10 cellular contexts compared by ENCODE assay signal in the genomic region with DNA sequence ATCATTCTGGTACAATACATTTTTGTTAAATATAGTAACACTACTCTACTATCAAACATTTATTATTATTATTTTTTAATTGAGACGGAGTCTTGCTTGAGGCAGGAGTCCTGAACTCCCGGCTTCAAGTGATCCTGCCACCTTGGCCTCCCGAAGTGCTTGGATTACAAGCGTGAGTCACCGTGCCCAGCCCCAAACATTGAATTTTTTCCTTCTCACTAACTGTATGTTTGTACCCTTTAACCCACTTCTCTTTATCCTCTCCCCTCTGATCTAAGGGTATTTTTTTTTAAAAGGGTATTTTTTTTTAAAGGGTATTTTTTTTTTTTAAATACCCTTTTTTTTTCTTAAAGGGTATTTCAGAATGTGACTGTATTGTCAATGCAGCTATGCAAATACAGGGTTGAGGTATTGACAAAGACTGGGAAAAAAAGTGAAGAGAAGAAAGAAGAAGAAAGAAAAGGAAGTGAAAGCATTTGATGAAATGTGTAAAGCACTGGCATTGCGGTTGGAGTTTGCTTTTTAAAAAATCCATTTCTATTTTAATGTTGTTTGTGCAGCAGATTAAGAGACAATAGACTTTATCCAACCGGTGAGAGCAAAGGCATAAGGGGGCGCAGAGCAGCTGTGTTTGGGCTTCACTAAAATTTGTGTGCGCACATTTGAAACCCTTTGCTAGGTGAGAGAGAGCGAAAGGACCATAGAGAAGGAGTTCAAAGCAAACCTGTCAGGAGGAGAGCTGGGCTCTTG. TPM values are rescaled to one million over a fixed set of nuclear protein-coding genes. Genes with fewer than 3 reads are reported as not detected.
DNase-seq lines count a peak whose midpoint lies in the region; ATAC-seq, FAIRE-seq and TF ChIP-seq lines count a peak whose summit lies in the region.
"Had no signal": no experiment of that assay in that cellular context is flagged by ENCODE, and none has a peak within 500 bp of the region (broad histone marks: within the 10 kb centered on the region; RNA-seq: fewer than 3 reads in every experiment).

No MANE protein-coding gene starts in this region.

- H3K9me3 ChIP-seq in lower lobe of right lung (no peaks in the 10 kb centered on the region), kidney (ENCODE audit: control insufficient read depth in 1 of 2, low read length in 2 of 2) (peaks cover 0 to 3% of the 10 kb centered on the region in 2 donors), tibial artery (no peaks in the 10 kb centered on the region)

- H3K36me3 ChIP-seq in lower lobe of right lung (no peaks in the 10 kb centered on the region), kidney (ENCODE audit: control insufficient read depth in 1 of 2, insufficient read depth in 2 of 2, low read length in 2 of 2) (no peaks in the 10 kb centered on the region), tibial artery (no peaks in the 10 kb centered on the region)

- no peak overlapping the region for H3K9ac ChIP-seq in kidney (ENCODE audit: low read length in 2 of 2)

- TF ChIP-seq CTCF in lower lobe of right lung (IDR thresholded peaks at IDR 0.05), result no peak
- TF ChIP-seq CTCF in kidney (IDR thresholded peaks at IDR 0.05; ENCODE audit: borderline replicate concordance, extremely low read depth, insufficient read depth), result no peak
- TF ChIP-seq CTCF in tibial artery (IDR thresholded peaks at IDR 0.05), result no peak

- no peaks in the 10 kb centered on the region for H3K4me1 ChIP-seq in lower lobe of right lung
- no peaks in the 10 kb centered on the region for H3K4me1 ChIP-seq in kidney (ENCODE audit: control insufficient read depth in 1 of 2, insufficient read depth in 1 of 2, low read depth in 1 of 2, low read length in 2 of 2)
- H3K4me1 ChIP-seq in tibial artery, result no peaks in the 10 kb centered on the region

- H3K27me3 ChIP-seq in lower lobe of right lung (ENCODE audit: low read depth) (no peaks in the 10 kb centered on the region), tibial artery (no peaks in the 10 kb centered on the region)

- DNase-seq in NCI-H146 (lab: John Stamatoyannopoulos, UW) (peak; percentile 62), lower lobe of right lung (no peak), nucleus accumbens (lab: John Stamatoyannopoulos, UW) (no peak), kidney (no peak), tibial artery (no peak)
- no peak for DNase-seq in activated T-cell treated with anti-CD3 and anti-CD28 coated beads, Interleukin-2, amount 50 U/mL, for 48 hours
- DNase-seq: stimulated activated CD4-positive, alpha-beta T cell treated with anti-CD3 and anti-CD28 coated beads, Interleukin-1b, Interleukin-23, amount 100 ng/mL, for 48 hours had no signal

- H3K4me3 ChIP-seq in lower lobe of right lung (no peak overlapping the region), kidney (ENCODE audit: low read length in 2 of 2) (no peak overlapping the region), tibial artery (no peak overlapping the region)

- intact Hi-C loops in lower lobe of right lung (cut with DNase I), result no loop called here
- intact Hi-C loops in kidney (cut with DNase I), result no loop called here
- intact Hi-C loops in tibial artery (cut with DNase I; ENCODE audit: low total_unique reads), result no loop called here

- ATAC-seq in GM18519 (IDR thresholded peaks at IDR 0.05; ENCODE audit: low FRiP score, unreplicated experiment) (peak; percentile 82), HG02610 (IDR thresholded peaks at IDR 0.05; ENCODE audit: unreplicated experiment) (peak; percentile 71), lower lobe of right lung (peak; percentile 39 to 70)

- H3K27ac ChIP-seq in lower lobe of right lung (no peak overlapping the region), kidney (ENCODE audit: low read depth in 2 of 2, low read length in 2 of 2) (no peak overlapping the region), tibial artery (no peak overlapping the region)

- no peak for FAIRE-seq in kidney (lab: Jason Lieb, UNC)

RNA-seq across cellular contexts. Expression of a gene that starts 42.3 kb away (rescaled TPM):
- 11.8 TPM for total RNA-seq in lower lobe of right lung
- 5.8 TPM for total RNA-seq in kidney
- 8.8 TPM for polyA plus RNA-seq in kidney (ENCODE audit: insufficient read depth, low read depth, low replicate concordance)
- total RNA-seq: activated CD8-positive, alpha-beta memory T cell treated with anti-CD3 and anti-CD28 coated beads for 36 hours had no signal
